1 cellular context compared by ENCODE assay signal in genomic region chr5:78492650-78493049, GRCh38.
TF ChIP-seq lines count a peak whose summit lies in the region.

No MANE protein-coding gene starts in this region.

TF ChIP-seq in H1, 55 proteins besides CTCF, POLR2A, EP300 and RAD21:
- TF ChIP-seq TBP (IDR thresholded peaks at IDR 0.05; ENCODE audit: low read depth, low read length) (no peak), TAF1 (IDR thresholded peaks at IDR 0.05; ENCODE audit: low read depth, low read length) (no peak), CHD1 (IDR thresholded peaks at IDR 0.05; ENCODE audit: low read depth, low read length) (no peak), EZH2 (IDR thresholded peaks at IDR 0.05; ENCODE audit: low read depth, low read length, severe bottlenecking) (no peak), TCF12 (IDR thresholded peaks at IDR 0.05; ENCODE audit: low read depth, low read length) (no peak), CEBPB (IDR thresholded peaks at IDR 0.05; ENCODE audit: low read depth, low read length) (no peak)
- TF ChIP-seq, protein P1, sequence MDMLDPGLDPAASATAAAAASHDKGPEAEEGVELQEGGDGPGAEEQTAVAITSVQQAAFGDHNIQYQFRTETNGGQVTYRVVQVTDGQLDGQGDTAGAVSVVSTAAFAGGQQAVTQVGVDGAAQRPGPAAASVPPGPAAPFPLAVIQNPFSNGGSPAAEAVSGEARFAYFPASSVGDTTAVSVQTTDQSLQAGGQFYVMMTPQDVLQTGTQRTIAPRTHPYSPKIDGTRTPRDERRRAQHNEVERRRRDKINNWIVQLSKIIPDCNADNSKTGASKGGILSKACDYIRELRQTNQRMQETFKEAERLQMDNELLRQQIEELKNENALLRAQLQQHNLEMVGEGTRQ (IDR thresholded peaks at IDR 0.05; ENCODE audit: low read length) = no peak
